1 cellular context compared by ENCODE assay signal in genomic region chr7:2670720-2671391, GRCh38.
TF ChIP-seq lines count a peak whose summit lies in the region.

No MANE protein-coding gene starts in this region.

TF ChIP-seq in GM12878, 131 proteins besides CTCF, POLR2A, EP300 and RAD21 (continued from another document):
- TF ChIP-seq, protein P1, sequence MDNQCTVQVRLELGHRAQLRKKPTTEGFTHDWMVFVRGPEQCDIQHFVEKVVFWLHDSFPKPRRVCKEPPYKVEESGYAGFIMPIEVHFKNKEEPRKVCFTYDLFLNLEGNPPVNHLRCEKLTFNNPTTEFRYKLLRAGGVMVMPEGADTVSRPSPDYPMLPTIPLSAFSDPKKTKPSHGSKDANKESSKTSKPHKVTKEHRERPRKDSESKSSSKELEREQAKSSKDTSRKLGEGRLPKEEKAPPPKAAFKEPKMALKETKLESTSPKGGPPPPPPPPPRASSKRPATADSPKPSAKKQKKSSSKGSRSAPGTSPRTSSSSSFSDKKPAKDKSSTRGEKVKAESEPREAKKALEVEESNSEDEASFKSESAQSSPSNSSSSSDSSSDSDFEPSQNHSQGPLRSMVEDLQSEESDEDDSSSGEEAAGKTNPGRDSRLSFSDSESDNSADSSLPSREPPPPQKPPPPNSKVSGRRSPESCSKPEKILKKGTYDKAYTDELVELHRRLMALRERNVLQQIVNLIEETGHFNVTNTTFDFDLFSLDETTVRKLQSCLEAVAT (IDR thresholded peaks at IDR 0.05), result 0 out of 2 replicates have a peak, but pooled peaks have one; percentile 41
- TF ChIP-seq ZSCAN29 (IDR thresholded peaks at IDR 0.05) (no peak), GATAD2B (conservative IDR thresholded peaks at IDR 0.05; ENCODE audit: low read depth) (0 out of 2 replicates have a peak, but pooled peaks have one; percentile 38), SMAD1 (IDR thresholded peaks at IDR 0.05; ENCODE audit: low read depth, partially characterized antibody) (no peak), NR2F1 (conservative IDR thresholded peaks at IDR 0.05) (peak; percentile 49; the same call in 1 of the 2 replicates), NKRF (conservative IDR thresholded peaks at IDR 0.05) (peak; percentile 62), CBFB (IDR thresholded peaks at IDR 0.05; ENCODE audit: low read depth) (peak; percentile 24; the same call in 1 of the 2 replicates), EED (IDR thresholded peaks at IDR 0.05; ENCODE audit: low read depth) (0 out of 2 replicates have a peak, but pooled peaks have one; percentile 29), ZNF217 (IDR thresholded peaks at IDR 0.05) (peak; percentile 78; the same call in 1 of the 2 replicates), BACH1 (IDR thresholded peaks at IDR 0.05; ENCODE audit: borderline replicate concordance) (peak; percentile 37; the same call in 1 of the 2 replicates), RELB (IDR thresholded peaks at IDR 0.05; ENCODE audit: low read depth) (0 out of 2 replicates have a peak, but pooled peaks have one; percentile 27), LARP7 (IDR thresholded peaks at IDR 0.05) (peak; percentile 94), IKZF1 (conservative IDR thresholded peaks at IDR 0.05) (peak; percentile 70), SMC3 (IDR thresholded peaks at IDR 0.05; ENCODE audit: borderline replicate concordance, low read length) (peak; percentile 96), ZNF384 (IDR thresholded peaks at IDR 0.05; ENCODE audit: borderline replicate concordance, low read depth, low read length) (no peak), YY1 (IDR thresholded peaks at IDR 0.05; ENCODE audit: low read depth, low read length) (peak; percentile 87), BHLHE40 (IDR thresholded peaks at IDR 0.05; ENCODE audit: borderline replicate concordance in 1 of 2, low read depth in 2 of 2, low read length in 1 of 2) (peak in 1 of 2 experiments; percentile 54; a peak in 2 of 4 replicates), ZBTB4 (CRISPR knock-in tag; IDR thresholded peaks at IDR 0.05) (no peak), IRF4 (IDR thresholded peaks at IDR 0.05; ENCODE audit: low read depth, low read length) (0 out of 2 replicates have a peak, but pooled peaks have one; percentile 7), SMARCA5 (IDR thresholded peaks at IDR 0.05) (peak; percentile 93), POU2F2 (IDR thresholded peaks at IDR 0.05; ENCODE audit: borderline replicate concordance, low read depth, low read length) (peak; percentile 44; the same call in 1 of the 3 replicates), RB1 (IDR thresholded peaks at IDR 0.05; ENCODE audit: borderline replicate concordance) (peak; percentile 99), CREB1 (IDR thresholded peaks at IDR 0.05; ENCODE audit: low read depth) (no peak), FOS (IDR thresholded peaks at IDR 0.05; ENCODE audit: borderline replicate concordance, extremely low read depth, insufficient read length) (no peak), HDGF (IDR thresholded peaks at IDR 0.05) (0 out of 2 replicates have a peak, but pooled peaks have one; percentile 45), RUNX3 (IDR thresholded peaks at IDR 0.05; ENCODE audit: low read length) (peak; percentile 78), IKZF2 (IDR thresholded peaks at IDR 0.05) (peak in 1 of 2 experiments; percentile 20; a peak in 1 of 4 replicates), NBN (IDR thresholded peaks at IDR 0.05) (peak; percentile 65; the same call in 1 of the 2 replicates)
- TF ChIP-seq, protein P2, sequence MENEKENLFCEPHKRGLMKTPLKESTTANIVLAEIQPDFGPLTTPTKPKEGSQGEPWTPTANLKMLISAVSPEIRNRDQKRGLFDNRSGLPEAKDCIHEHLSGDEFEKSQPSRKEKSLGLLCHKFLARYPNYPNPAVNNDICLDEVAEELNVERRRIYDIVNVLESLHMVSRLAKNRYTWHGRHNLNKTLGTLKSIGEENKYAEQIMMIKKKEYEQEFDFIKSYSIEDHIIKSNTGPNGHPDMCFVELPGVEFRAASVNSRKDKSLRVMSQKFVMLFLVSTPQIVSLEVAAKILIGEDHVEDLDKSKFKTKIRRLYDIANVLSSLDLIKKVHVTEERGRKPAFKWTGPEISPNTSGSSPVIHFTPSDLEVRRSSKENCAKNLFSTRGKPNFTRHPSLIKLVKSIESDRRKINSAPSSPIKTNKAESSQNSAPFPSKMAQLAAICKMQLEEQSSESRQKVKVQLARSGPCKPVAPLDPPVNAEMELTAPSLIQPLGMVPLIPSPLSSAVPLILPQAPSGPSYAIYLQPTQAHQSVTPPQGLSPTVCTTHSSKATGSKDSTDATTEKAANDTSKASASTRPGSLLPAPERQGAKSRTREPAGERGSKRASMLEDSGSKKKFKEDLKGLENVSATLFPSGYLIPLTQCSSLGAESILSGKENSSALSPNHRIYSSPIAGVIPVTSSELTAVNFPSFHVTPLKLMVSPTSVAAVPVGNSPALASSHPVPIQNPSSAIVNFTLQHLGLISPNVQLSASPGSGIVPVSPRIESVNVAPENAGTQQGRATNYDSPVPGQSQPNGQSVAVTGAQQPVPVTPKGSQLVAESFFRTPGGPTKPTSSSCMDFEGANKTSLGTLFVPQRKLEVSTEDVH (IDR thresholded peaks at IDR 0.05; ENCODE audit: low read depth, partially characterized antibody), result peak; percentile 66
TF ChIP-seq in GM12878: peak in this region for 26.
